Comparison of ENCODE assay signal across 1 cellular context in the genomic region with DNA sequence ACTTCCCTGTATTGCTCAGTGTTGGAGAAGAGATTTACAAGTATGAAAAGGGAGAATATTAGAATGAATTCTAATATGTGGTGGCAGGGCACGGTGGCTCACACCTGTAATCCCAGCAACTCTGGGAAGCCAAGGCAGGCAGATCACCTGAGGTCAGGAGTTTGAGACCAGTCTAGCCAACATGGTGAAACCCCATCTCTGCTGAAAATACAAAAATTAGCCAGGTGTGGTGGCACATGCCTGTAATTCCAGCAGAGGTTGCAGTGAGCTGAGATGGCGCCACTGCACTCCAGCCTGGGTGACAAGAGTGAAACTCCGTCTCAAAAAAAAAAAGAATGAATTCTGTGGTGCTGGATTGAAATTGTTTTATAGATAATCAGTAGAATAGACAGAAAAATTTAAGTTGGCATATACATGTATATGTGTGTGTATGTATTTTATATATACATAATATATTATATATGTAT.
TF ChIP-seq lines count a peak whose summit lies in the region.
"Not testable (repeated sequence)": the region's sequence is repeated elsewhere in the genome, so short reads cannot be mapped to it uniquely, and the experiment has no call there.

No MANE protein-coding gene starts in this region.

TF ChIP-seq in HepG2, 621 proteins besides CTCF, POLR2A, EP300 and RAD21:
- peak; percentile 4; the same call in 1 of the 2 replicates for TF ChIP-seq BRCA1 (CRISPR knock-in tag; IDR thresholded peaks at IDR 0.05)
- TF ChIP-seq, protein P1, sequence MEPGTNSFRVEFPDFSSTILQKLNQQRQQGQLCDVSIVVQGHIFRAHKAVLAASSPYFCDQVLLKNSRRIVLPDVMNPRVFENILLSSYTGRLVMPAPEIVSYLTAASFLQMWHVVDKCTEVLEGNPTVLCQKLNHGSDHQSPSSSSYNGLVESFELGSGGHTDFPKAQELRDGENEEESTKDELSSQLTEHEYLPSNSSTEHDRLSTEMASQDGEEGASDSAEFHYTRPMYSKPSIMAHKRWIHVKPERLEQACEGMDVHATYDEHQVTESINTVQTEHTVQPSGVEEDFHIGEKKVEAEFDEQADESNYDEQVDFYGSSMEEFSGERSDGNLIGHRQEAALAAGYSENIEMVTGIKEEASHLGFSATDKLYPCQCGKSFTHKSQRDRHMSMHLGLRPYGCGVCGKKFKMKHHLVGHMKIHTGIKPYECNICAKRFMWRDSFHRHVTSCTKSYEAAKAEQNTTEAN (CRISPR knock-in tag; conservative IDR thresholded peaks at IDR 0.05), result 0 out of 2 replicates have a peak, but pooled peaks have one; percentile 0
- 0 out of 2 replicates have a peak, but pooled peaks have one; percentile 6 for TF ChIP-seq KLF15 (CRISPR knock-in tag; IDR thresholded peaks at IDR 0.05; ENCODE audit: borderline replicate concordance)
- not testable (repeated sequence) for TF ChIP-seq SOX6 (IDR thresholded peaks at IDR 0.05)
- TF ChIP-seq SOX6 (CRISPR knock-in tag; IDR thresholded peaks at IDR 0.05), result peak; percentile 56; the same call in 1 of the 2 replicates
- TF ChIP-seq ZNF543 (CRISPR knock-in tag; IDR thresholded peaks at IDR 0.05), result peak; percentile 32; the same call in 1 of the 2 replicates
- TF ChIP-seq ZSCAN21 (CRISPR knock-in tag; IDR thresholded peaks at IDR 0.05; ENCODE audit: borderline replicate concordance), result 0 out of 2 replicates have a peak, but pooled peaks have one; percentile 15
- TF ChIP-seq, protein P2, sequence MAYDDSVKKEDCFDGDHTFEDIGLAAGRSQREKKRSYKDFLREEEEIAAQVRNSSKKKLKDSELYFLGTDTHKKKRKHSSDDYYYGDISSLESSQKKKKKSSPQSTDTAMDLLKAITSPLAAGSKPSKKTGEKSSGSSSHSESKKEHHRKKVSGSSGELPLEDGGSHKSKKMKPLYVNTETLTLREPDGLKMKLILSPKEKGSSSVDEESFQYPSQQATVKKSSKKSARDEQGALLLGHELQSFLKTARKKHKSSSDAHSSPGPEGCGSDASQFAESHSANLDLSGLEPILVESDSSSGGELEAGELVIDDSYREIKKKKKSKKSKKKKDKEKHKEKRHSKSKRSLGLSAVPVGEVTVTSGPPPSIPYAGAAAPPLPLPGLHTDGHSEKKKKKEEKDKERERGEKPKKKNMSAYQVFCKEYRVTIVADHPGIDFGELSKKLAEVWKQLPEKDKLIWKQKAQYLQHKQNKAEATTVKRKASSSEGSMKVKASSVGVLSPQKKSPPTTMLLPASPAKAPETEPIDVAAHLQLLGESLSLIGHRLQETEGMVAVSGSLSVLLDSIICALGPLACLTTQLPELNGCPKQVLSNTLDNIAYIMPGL (CRISPR knock-in tag; IDR thresholded peaks at IDR 0.05; ENCODE audit: borderline replicate concordance in 1 of 2, low read depth in 1 of 2), result peak in 1 of 2 experiments; percentile 22; a peak in 1 of 4 replicates
- TF ChIP-seq ELF3 (CRISPR knock-in tag; IDR thresholded peaks at IDR 0.05), result peak; percentile 63
- peak; percentile 90 for TF ChIP-seq ZNF441 (CRISPR knock-in tag; IDR thresholded peaks at IDR 0.05; ENCODE audit: borderline replicate concordance)
- TF ChIP-seq ZNF460 (CRISPR knock-in tag; IDR thresholded peaks at IDR 0.05; ENCODE audit: borderline replicate concordance), result peak; percentile 59; the same call in 1 of the 2 replicates
- peak; percentile 60 for TF ChIP-seq ZFP36L1 (CRISPR knock-in tag; IDR thresholded peaks at IDR 0.05)
- TF ChIP-seq, protein P3, sequence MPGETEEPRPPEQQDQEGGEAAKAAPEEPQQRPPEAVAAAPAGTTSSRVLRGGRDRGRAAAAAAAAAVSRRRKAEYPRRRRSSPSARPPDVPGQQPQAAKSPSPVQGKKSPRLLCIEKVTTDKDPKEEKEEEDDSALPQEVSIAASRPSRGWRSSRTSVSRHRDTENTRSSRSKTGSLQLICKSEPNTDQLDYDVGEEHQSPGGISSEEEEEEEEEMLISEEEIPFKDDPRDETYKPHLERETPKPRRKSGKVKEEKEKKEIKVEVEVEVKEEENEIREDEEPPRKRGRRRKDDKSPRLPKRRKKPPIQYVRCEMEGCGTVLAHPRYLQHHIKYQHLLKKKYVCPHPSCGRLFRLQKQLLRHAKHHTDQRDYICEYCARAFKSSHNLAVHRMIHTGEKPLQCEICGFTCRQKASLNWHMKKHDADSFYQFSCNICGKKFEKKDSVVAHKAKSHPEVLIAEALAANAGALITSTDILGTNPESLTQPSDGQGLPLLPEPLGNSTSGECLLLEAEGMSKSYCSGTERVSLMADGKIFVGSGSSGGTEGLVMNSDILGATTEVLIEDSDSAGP (CRISPR knock-in tag; IDR thresholded peaks at IDR 0.05; ENCODE audit: borderline replicate concordance), result 0 out of 2 replicates have a peak, but pooled peaks have one; percentile 2
- TF ChIP-seq THAP11 (CRISPR knock-in tag; IDR thresholded peaks at IDR 0.05), result peak; percentile 21; the same call in 1 of the 2 replicates
- TF ChIP-seq ZFX (CRISPR knock-in tag; IDR thresholded peaks at IDR 0.05; ENCODE audit: low read depth), result 0 out of 2 replicates have a peak, but pooled peaks have one; percentile 18
- 0 out of 2 replicates have a peak, but pooled peaks have one; percentile 38 for TF ChIP-seq ZBTB38 (CRISPR knock-in tag; IDR thresholded peaks at IDR 0.05)
- TF ChIP-seq ZMAT3 (CRISPR knock-in tag; conservative IDR thresholded peaks at IDR 0.05), result 0 out of 2 replicates have a peak, but pooled peaks have one; percentile 8
- peak; percentile 52; the same call in 1 of the 2 replicates for TF ChIP-seq FOXC1 (CRISPR knock-in tag; IDR thresholded peaks at IDR 0.05; ENCODE audit: borderline replicate concordance)
- peak; percentile 13 for TF ChIP-seq SAP130 (CRISPR knock-in tag; IDR thresholded peaks at IDR 0.05; ENCODE audit: low read depth)
- TF ChIP-seq, protein P4, sequence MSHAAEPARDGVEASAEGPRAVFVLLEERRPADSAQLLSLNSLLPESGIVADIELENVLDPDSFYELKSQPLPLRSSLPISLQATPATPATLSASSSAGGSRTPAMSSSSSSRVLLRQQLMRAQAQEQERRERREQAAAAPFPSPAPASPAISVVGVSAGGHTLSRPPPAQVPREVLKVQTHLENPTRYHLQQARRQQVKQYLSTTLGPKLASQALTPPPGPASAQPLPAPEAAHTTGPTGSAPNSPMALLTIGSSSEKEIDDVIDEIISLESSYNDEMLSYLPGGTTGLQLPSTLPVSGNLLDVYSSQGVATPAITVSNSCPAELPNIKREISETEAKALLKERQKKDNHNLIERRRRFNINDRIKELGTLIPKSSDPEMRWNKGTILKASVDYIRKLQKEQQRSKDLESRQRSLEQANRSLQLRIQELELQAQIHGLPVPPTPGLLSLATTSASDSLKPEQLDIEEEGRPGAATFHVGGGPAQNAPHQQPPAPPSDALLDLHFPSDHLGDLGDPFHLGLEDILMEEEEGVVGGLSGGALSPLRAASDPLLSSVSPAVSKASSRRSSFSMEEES (CRISPR knock-in tag; IDR thresholded peaks at IDR 0.05), result peak; percentile 9; the same call in 1 of the 2 replicates
- peak; percentile 35; the same call in 1 of the 2 replicates for TF ChIP-seq ZNF878 (CRISPR knock-in tag; IDR thresholded peaks at IDR 0.05)
- TF ChIP-seq ZNF30 (CRISPR knock-in tag; IDR thresholded peaks at IDR 0.05), result 0 out of 2 replicates have a peak, but pooled peaks have one; percentile 26
- TF ChIP-seq, protein P5, sequence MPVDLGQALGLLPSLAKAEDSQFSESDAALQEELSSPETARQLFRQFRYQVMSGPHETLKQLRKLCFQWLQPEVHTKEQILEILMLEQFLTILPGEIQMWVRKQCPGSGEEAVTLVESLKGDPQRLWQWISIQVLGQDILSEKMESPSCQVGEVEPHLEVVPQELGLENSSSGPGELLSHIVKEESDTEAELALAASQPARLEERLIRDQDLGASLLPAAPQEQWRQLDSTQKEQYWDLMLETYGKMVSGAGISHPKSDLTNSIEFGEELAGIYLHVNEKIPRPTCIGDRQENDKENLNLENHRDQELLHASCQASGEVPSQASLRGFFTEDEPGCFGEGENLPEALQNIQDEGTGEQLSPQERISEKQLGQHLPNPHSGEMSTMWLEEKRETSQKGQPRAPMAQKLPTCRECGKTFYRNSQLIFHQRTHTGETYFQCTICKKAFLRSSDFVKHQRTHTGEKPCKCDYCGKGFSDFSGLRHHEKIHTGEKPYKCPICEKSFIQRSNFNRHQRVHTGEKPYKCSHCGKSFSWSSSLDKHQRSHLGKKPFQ (CRISPR knock-in tag; IDR thresholded peaks at IDR 0.05; ENCODE audit: insufficient replicate concordance), result peak; percentile 1
- 0 out of 2 replicates have a peak, but pooled peaks have one; percentile 1 for TF ChIP-seq SMC3 (IDR thresholded peaks at IDR 0.05; ENCODE audit: low read length)
- TF ChIP-seq, protein P6, sequence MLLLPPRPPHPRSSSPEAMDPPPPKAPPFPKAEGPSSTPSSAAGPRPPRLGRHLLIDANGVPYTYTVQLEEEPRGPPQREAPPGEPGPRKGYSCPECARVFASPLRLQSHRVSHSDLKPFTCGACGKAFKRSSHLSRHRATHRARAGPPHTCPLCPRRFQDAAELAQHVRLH (CRISPR knock-in tag; IDR thresholded peaks at IDR 0.05; ENCODE audit: borderline replicate concordance, low read depth), result 0 out of 2 replicates have a peak, but pooled peaks have one; percentile 6
- 0 out of 2 replicates have a peak, but pooled peaks have one; percentile 49 for TF ChIP-seq SAFB2 (CRISPR knock-in tag; IDR thresholded peaks at IDR 0.05; ENCODE audit: borderline replicate concordance, low read depth)
- TF ChIP-seq, protein P7, sequence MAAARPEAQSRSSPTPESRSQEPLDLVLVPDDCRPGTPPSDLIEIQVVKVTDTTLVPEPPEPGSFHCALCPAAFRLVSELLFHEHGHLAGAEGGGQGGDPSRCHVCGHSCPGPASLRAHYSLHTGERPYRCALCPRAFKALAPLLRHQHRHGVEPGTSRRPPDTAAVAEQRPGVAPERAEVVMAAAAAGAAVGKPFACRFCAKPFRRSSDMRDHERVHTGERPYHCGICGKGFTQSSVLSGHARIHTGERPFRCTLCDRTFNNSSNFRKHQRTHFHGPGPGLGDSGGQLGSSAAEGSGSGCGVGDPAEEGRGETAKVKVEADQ (CRISPR knock-in tag; IDR thresholded peaks at IDR 0.05; ENCODE audit: borderline replicate concordance), result 0 out of 2 replicates have a peak, but pooled peaks have one; percentile 15
- TF ChIP-seq ZNF501 (CRISPR knock-in tag; IDR thresholded peaks at IDR 0.05), result peak; percentile 11; the same call in 1 of the 2 replicates
- TF ChIP-seq, protein P8, sequence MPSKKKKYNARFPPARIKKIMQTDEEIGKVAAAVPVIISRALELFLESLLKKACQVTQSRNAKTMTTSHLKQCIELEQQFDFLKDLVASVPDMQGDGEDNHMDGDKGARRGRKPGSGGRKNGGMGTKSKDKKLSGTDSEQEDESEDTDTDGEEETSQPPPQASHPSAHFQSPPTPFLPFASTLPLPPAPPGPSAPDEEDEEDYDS (CRISPR knock-in tag; IDR thresholded peaks at IDR 0.05), result peak; percentile 1; the same call in 1 of the 2 replicates
- TF ChIP-seq KLF11 (CRISPR knock-in tag; IDR thresholded peaks at IDR 0.05), result peak; percentile 6; the same call in 1 of the 2 replicates
- TF ChIP-seq ZNF761 (CRISPR knock-in tag; conservative IDR thresholded peaks at IDR 0.05), result 0 out of 2 replicates have a peak, but pooled peaks have one; percentile 31
- peak; percentile 27; the same call in 1 of the 2 replicates for TF ChIP-seq PHF21A (CRISPR knock-in tag; IDR thresholded peaks at IDR 0.05)
- TF ChIP-seq, protein P9, sequence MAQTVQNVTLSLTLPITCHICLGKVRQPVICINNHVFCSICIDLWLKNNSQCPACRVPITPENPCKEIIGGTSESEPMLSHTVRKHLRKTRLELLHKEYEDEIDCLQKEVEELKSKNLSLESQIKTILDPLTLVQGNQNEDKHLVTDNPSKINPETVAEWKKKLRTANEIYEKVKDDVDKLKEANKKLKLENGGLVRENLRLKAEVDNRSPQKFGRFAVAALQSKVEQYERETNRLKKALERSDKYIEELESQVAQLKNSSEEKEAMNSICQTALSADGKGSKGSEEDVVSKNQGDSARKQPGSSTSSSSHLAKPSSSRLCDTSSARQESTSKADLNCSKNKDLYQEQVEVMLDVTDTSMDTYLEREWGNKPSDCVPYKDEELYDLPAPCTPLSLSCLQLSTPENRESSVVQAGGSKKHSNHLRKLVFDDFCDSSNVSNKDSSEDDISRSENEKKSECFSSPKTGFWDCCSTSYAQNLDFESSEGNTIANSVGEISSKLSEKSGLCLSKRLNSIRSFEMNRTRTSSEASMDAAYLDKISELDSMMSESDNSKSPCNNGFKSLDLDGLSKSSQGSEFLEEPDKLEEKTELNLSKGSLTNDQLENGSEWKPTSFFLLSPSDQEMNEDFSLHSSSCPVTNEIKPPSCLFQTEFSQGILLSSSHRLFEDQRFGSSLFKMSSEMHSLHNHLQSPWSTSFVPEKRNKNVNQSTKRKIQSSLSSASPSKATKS (CRISPR knock-in tag; IDR thresholded peaks at IDR 0.05), result peak; percentile 72; the same call in 1 of the 2 replicates
- 0 out of 2 replicates have a peak, but pooled peaks have one; percentile 18 for TF ChIP-seq ZNF296 (CRISPR knock-in tag; conservative IDR thresholded peaks at IDR 0.05)
- TF ChIP-seq ZNF350 (CRISPR knock-in tag; IDR thresholded peaks at IDR 0.05; ENCODE audit: borderline replicate concordance, low read depth), result 0 out of 2 replicates have a peak, but pooled peaks have one; percentile 4
- peak; percentile 34; the same call in 1 of the 2 replicates for TF ChIP-seq KAT7 (CRISPR knock-in tag; IDR thresholded peaks at IDR 0.05; ENCODE audit: borderline replicate concordance)
- peak; percentile 10; the same call in 1 of the 2 replicates for TF ChIP-seq ZNF605 (CRISPR knock-in tag; IDR thresholded peaks at IDR 0.05)
- 0 out of 2 replicates have a peak, but pooled peaks have one; percentile 2 for TF ChIP-seq ZNF652 (CRISPR knock-in tag; IDR thresholded peaks at IDR 0.05; ENCODE audit: borderline replicate concordance, low read depth)
- peak; percentile 19 for TF ChIP-seq PHF5A (CRISPR knock-in tag; IDR thresholded peaks at IDR 0.05; ENCODE audit: low read depth, unreplicated experiment)
TF ChIP-seq in HepG2: peak in this region for 38; not testable (repeated sequence) for 583.
